23 cellular contexts compared by ENCODE assay signal in the genomic region with DNA sequence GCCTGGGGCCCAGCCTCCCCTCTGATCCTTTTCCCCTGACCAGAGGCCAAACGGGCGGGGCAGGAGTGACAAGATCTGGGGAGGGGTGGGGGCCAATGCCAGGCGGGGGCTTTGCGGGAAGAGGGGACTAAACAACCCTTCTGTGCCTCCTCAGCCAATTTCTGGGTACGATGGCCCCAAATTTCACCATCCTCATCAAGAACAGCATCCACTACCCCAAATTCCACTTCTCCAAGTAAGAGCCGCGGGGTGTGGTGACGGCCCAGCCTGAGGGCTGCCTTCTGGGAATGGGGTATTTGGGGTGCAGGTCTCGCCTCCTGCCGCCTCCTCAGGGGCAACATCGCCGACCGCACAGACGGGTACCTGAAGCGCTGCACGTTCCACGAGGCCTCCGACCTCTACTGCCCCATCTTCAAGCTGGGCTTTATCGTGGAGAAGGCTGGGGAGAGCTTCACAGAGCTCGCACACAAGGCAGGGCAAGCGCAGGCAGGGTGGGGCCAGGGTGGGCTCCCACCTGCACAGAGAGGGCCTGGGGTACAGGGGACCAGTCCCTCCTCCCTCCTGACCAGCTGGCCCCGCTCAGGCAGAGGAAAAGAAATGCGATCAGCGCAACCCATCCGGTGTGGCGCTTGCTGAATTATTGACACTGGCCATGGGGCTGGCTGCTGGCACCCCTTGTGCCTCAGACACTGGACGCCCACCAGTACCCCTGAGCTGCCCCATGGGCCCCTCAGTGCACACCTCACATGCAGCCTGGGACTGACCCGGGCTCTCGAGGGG. TPM values are rescaled to one million over a fixed set of nuclear protein-coding genes. Genes with fewer than 3 reads are reported as not detected.
DNase-seq lines count a peak whose midpoint lies in the region; ATAC-seq and TF ChIP-seq lines count a peak whose summit lies in the region.
"Had no signal": no experiment of that assay in that cellular context is flagged by ENCODE, and none has a peak within 500 bp of the region (broad histone marks: within the 10 kb centered on the region; RNA-seq: fewer than 3 reads in every experiment).

No MANE protein-coding gene starts in this region.

- no peak overlapping the region for H3K4me3 Mint-ChIP-seq in activated CD4-positive, alpha-beta memory T cell treated with anti-CD3 and anti-CD28 coated beads for 36 hours
- H3K4me3 Mint-ChIP-seq: CD8-positive, alpha-beta T cell had no signal

- BruUV-seq in A673 (replicated peaks; lab: Mats Ljungman, UMichigan): no TSS peak

- H3K27me3 ChIP-seq in DND-41 (ENCODE audit: insufficient read depth, low read length, poor library complexity): no peaks in the 10 kb centered on the region
- H3K27me3 ChIP-seq in RWPE2 (ENCODE audit: insufficient read depth, poor library complexity, severe bottlenecking): peaks cover 41% of the 10 kb centered on the region
- H3K27me3 ChIP-seq in A673 (replicated peaks; ENCODE audit: insufficient read depth, low read depth, low read length, poor library complexity): peaks cover 36% of the 10 kb centered on the region

- H4K20me1 ChIP-seq in DND-41 (ENCODE audit: insufficient read depth, low read length): peaks cover 11% of the 10 kb centered on the region

- H2AFZ ChIP-seq in DND-41 (ENCODE audit: low read depth, low read length): no peak overlapping the region

- H3K9me3 Mint-ChIP-seq in activated CD4-positive, alpha-beta memory T cell treated with anti-CD3 and anti-CD28 coated beads for 36 hours: peaks cover 4% of the 10 kb centered on the region
- H3K9me3 Mint-ChIP-seq: CD8-positive, alpha-beta T cell had no signal

- H3K27me3 Mint-ChIP-seq in activated CD4-positive, alpha-beta memory T cell treated with anti-CD3 and anti-CD28 coated beads for 36 hours: peaks cover 17% of the 10 kb centered on the region

- H3K36me3 ChIP-seq in DND-41 (ENCODE audit: insufficient read depth, low read length): peaks cover 25% of the 10 kb centered on the region
- H3K36me3 ChIP-seq in RWPE2 (ENCODE audit: low read depth): peaks cover 9% of the 10 kb centered on the region
- peaks cover 16% of the 10 kb centered on the region for H3K36me3 ChIP-seq in A673 (ENCODE audit: insufficient read depth, low read length, poor library complexity, severe bottlenecking)

- no peak overlapping the region for H3K27ac Mint-ChIP-seq in activated CD4-positive, alpha-beta memory T cell treated with anti-CD3 and anti-CD28 coated beads for 36 hours
- H3K27ac Mint-ChIP-seq: CD8-positive, alpha-beta T cell; IgD-negative memory B cell had no signal

- no peak for TF ChIP-seq CTCF in DND-41 (IDR thresholded peaks at IDR 0.05; ENCODE audit: borderline replicate concordance, extremely low read depth, low read length, poor library complexity, severe bottlenecking)
- TF ChIP-seq CTCF in RWPE2 (IDR thresholded peaks at IDR 0.05; ENCODE audit: poor library complexity, severe bottlenecking): no peak
- no peak for TF ChIP-seq CTCF in A673 (conservative IDR thresholded peaks at IDR 0.05; ENCODE audit: low read depth, low read length)

- no peaks in the 10 kb centered on the region for H3K79me2 ChIP-seq in DND-41 (ENCODE audit: insufficient read depth, low read length)

- ATAC-seq in DND-41 (ENCODE audit: insufficient read depth, low read depth): peak; percentile 23
- peak; percentile 7; the same call in 1 of the 3 replicates for ATAC-seq in RWPE2 (ENCODE audit: low read depth)
- ATAC-seq: CD8-positive, alpha-beta T cell had no signal

- H3K27ac ChIP-seq in DND-41 (ENCODE audit: low read length): no peak overlapping the region
- no peak overlapping the region for H3K27ac ChIP-seq in RWPE2 (ENCODE audit: poor library complexity, severe bottlenecking)
- H3K27ac ChIP-seq in A673 (ENCODE audit: low read depth, low read length, poor library complexity, severe bottlenecking): no peak overlapping the region
- H3K27ac ChIP-seq: BLaER1 treated with 17β-estradiol and CSF1 and Interleukin-3, amounts not matched to agents 10 nM and 100 nM; HL-60 had no signal

- POLR2A ChIA-PET in activated CD4-positive, alpha-beta memory T cell treated with anti-CD3 and anti-CD28 coated beads for 36 hours (lab: Charles Lee): no interaction called here
- POLR2A ChIA-PET in A673 (lab: Charles Lee; ENCODE audit: low non-redundant PET): no interaction called here

- intact Hi-C loops in activated CD4-positive, alpha-beta memory T cell treated with anti-CD3 and anti-CD28 coated beads for 36 hours (cut with micrococcal nuclease): no loop called here
- intact Hi-C loops in A673 (cut with micrococcal nuclease; ENCODE audit: unreplicated experiment): no loop called here

- DNase-seq in NCI-H82 (lab: John Stamatoyannopoulos, UW): peak; percentile 38
- no peak for DNase-seq in NCI-H82 treated with DMSO at 0.1 percent for 48 hours (lab: John Stamatoyannopoulos, UW; ENCODE audit: unreplicated experiment)
- DNase-seq in DND-41: no peak
- DNase-seq in RWPE2 (ENCODE audit: low spot score): no peak
- peak; percentile 24 for DNase-seq in left kidney (ENCODE audit: low read depth, low spot score)
- no peak for DNase-seq in activated CD4-positive, alpha-beta memory T cell treated with anti-CD3 and anti-CD28 coated beads for 36 hours
- DNase-seq in NCI-H526 treated with DMSO at 0.1 percent for 48 hours (lab: John Stamatoyannopoulos, UW): no peak
- no peak for DNase-seq in A673 (ENCODE audit: low spot score)
- DNase-seq: Calu3; CD8-positive, alpha-beta T cell; DMS79; Kasumi-1; MG63; NCI-H1092; NCI-H1694; NCI-H2081 treated with DMSO at 0.1 percent for 48 hours; NCI-H510A; NK-92 treated with Interleukin-12 subunit alpha and Interleukin-12 subunit beta, amount 100 ng/mL, for 24 hours had no signal

- H3K4me2 ChIP-seq in DND-41 (ENCODE audit: insufficient read depth, low read length): no peak overlapping the region
- H3K4me2 ChIP-seq: BLaER1 treated with 17β-estradiol and CSF1 and Interleukin-3, amounts not matched to agents 10 nM and 100 nM had no signal

- H3K4me1 ChIP-seq in DND-41 (ENCODE audit: insufficient read depth, low read length): no peaks in the 10 kb centered on the region
- no peaks in the 10 kb centered on the region for H3K4me1 ChIP-seq in RWPE2 (ENCODE audit: insufficient read depth, poor library complexity, severe bottlenecking)
- peaks cover 22% of the 10 kb centered on the region for H3K4me1 ChIP-seq in A673 (ENCODE audit: insufficient read depth, low read length, poor library complexity, severe bottlenecking)

- CTCF ChIA-PET in activated CD4-positive, alpha-beta memory T cell treated with anti-CD3 and anti-CD28 coated beads for 36 hours (lab: Charles Lee): no interaction called here
- CTCF ChIA-PET in A673 (lab: Charles Lee): no interaction called here

- peaks cover 5% of the 10 kb centered on the region for H3K36me3 Mint-ChIP-seq in activated CD4-positive, alpha-beta memory T cell treated with anti-CD3 and anti-CD28 coated beads for 36 hours
- H3K36me3 Mint-ChIP-seq: IgD-negative memory B cell had no signal

- H3K4me3 ChIP-seq in DND-41 (ENCODE audit: low read depth in 1 of 2, low read length in 2 of 2) (no peak overlapping the region), RWPE2 (ENCODE audit: severe bottlenecking) (no peak overlapping the region), A673 (ENCODE audit: low read depth, low read length, poor library complexity, severe bottlenecking) (no peak overlapping the region)
- H3K4me3 ChIP-seq: BLaER1 treated with 17β-estradiol and CSF1 and Interleukin-3, amounts not matched to agents 10 nM and 100 nM; MG63 had no signal

- peaks cover 10% of the 10 kb centered on the region for H3K4me1 Mint-ChIP-seq in activated CD4-positive, alpha-beta memory T cell treated with anti-CD3 and anti-CD28 coated beads for 36 hours (ENCODE audit: low read depth)

- H3K9me3 ChIP-seq in DND-41 (ENCODE audit: insufficient read depth, low read length, severe bottlenecking) (peaks cover 13% of the 10 kb centered on the region), RWPE2 (ENCODE audit: severe bottlenecking) (peaks cover 7% of the 10 kb centered on the region), A673 (ENCODE audit: low read depth, low read length, poor library complexity, severe bottlenecking) (peaks cover 11% of the 10 kb centered on the region)

- H3K9ac ChIP-seq in DND-41 (ENCODE audit: low read depth, low read length): no peak overlapping the region
- H3K9ac ChIP-seq: BLaER1 treated with 17β-estradiol and CSF1 and Interleukin-3, amounts not matched to agents 10 nM and 100 nM had no signal

RNA-seq across cellular contexts. Expression of a gene that starts 1.7 kb away (rescaled TPM):
- not detected for total RNA-seq in activated CD4-positive, alpha-beta memory T cell treated with anti-CD3 and anti-CD28 coated beads for 36 hours
- total RNA-seq in A673 (2021): 0.17 TPM in 1 of 2 replicates, not detected in the other
- total RNA-seq: Calu3; CD8-positive, alpha-beta T cell; HT1080; T-helper 1 cell treated with Interleukin-12 subunit alpha and Interleukin-12 subunit beta and Interleukin-4 antibody, amounts not matched to agents 30 ng/mL and 1 ng/mL, for 36 hours had no signal

RNA-seq across cellular contexts. Expression of a gene that starts 9.9 kb away (rescaled TPM):
- total RNA-seq in activated CD4-positive, alpha-beta memory T cell treated with anti-CD3 and anti-CD28 coated beads for 36 hours: not detected
- total RNA-seq in A673 (2021): not detected in 2 replicates
- total RNA-seq: Calu3; CD8-positive, alpha-beta T cell; HT1080; T-helper 1 cell treated with Interleukin-12 subunit alpha and Interleukin-12 subunit beta and Interleukin-4 antibody, amounts not matched to agents 30 ng/mL and 1 ng/mL, for 36 hours had no signal

Comparison
In these comparisons a context has a peak if more than half of its experiments do, and no peak if none do; other contexts are left out.
1. DNase-seq: peak in NCI-H82 (single experiment) and left kidney (single experiment); none in NCI-H82 treated with DMSO at 0.1 percent for 48 hours (single experiment), DND-41 (single experiment), RWPE2 (single experiment), activated CD4-positive, alpha-beta memory T cell treated with anti-CD3 and anti-CD28 coated beads for 36 hours (single experiment), NCI-H526 treated with DMSO at 0.1 percent for 48 hours (single experiment) and A673 (single experiment).